Comparison of ENCODE assay signal across 25 cellular contexts in the genomic region with DNA sequence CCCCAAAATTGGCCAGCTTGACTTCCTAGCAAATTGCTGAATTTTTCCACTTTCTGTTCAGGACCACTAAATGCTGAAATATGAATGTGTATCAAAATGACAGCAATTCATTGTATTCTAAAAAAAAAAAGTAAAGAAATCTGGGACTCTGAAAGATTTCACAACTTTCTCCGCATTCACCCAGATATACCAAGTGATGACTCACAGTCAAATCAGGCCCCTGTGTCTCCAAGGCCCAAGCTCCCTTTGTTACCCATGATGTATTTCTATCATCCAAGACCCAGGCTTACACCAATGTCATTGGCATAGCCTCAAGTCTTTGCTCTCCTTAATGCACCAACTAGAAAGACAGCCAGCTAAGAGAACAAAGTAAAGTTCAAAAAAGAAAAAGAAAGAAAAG.
DNase-seq lines count a peak whose midpoint lies in the region; ATAC-seq, FAIRE-seq and TF ChIP-seq lines count a peak whose summit lies in the region.
"Had no signal": no experiment of that assay in that cellular context is flagged by ENCODE, and none has a peak within 500 bp of the region (broad histone marks: within the 10 kb centered on the region; RNA-seq: fewer than 3 reads in every experiment).

No MANE protein-coding gene starts in this region.

- H3K4me1 ChIP-seq in ACC112 (ENCODE audit: control insufficient read depth, insufficient read depth, low read length, unreplicated experiment) (no peaks in the 10 kb centered on the region), astrocyte (ENCODE audit: insufficient read depth, low read length) (no peaks in the 10 kb centered on the region), mesenchymal stem cell (ENCODE audit: control insufficient read depth, insufficient read depth, low read depth, low read length) (no peaks in the 10 kb centered on the region)
- H3K4me1 ChIP-seq: HAP-1, Peyer's patch, SJSA1 had no signal

- H3K9me3 Mint-ChIP-seq in astrocyte (ENCODE audit: unreplicated experiment): peaks cover 7% of the 10 kb centered on the region

- 95% methylated on average over 1 of the region's 1 CpG for WGBS in mesenchymal stem cell

- no peak overlapping the region for H2BK5ac ChIP-seq in mesenchymal stem cell (ENCODE audit: low read depth, low read length, poor library complexity, severe bottlenecking)

- H3K4me1 Mint-ChIP-seq in astrocyte (ENCODE audit: low read depth, unreplicated experiment): no peaks in the 10 kb centered on the region
- H3K4me1 Mint-ChIP-seq: CD8-positive, alpha-beta memory T cell had no signal

- no peak for TF ChIP-seq CTCF in astrocyte (IDR thresholded peaks at IDR 0.05; ENCODE audit: insufficient read depth, low read depth, low read length)
- no peak for TF ChIP-seq CTCF in fibroblast of mammary gland (conservative IDR thresholded peaks at IDR 0.05; ENCODE audit: control insufficient read depth, insufficient read depth, low read depth, low read length)

- no peak overlapping the region for H4K8ac ChIP-seq in mesenchymal stem cell (ENCODE audit: low read length)

- H3K4me3 ChIP-seq in ACC112 (ENCODE audit: low read depth, low read length) (no peak overlapping the region), astrocyte (ENCODE audit: insufficient read depth, low read depth, low read length) (no peak overlapping the region), fibroblast of mammary gland (ENCODE audit: control insufficient read depth, low read depth, low read length) (no peak overlapping the region), mesenchymal stem cell (ENCODE audit: insufficient read depth in 1 of 2, low read depth in 1 of 2, low read length in 2 of 2) (no peak overlapping the region)
- H3K4me3 ChIP-seq: GM23338, HAP-1, Peyer's patch, SJSA1 had no signal

- H3K9ac ChIP-seq in astrocyte (ENCODE audit: low read length) (no peak overlapping the region), mesenchymal stem cell (ENCODE audit: low read length) (peak overlapping the region; percentile 22)

- H3K36me3 ChIP-seq in ACC112 (ENCODE audit: insufficient read depth, low read length): no peaks in the 10 kb centered on the region
- no peaks in the 10 kb centered on the region for H3K36me3 ChIP-seq in astrocyte (ENCODE audit: insufficient read depth, low read length)
- H3K36me3 ChIP-seq in mesenchymal stem cell (ENCODE audit: control insufficient read depth in 1 of 2, insufficient read depth in 2 of 2, low read depth in 1 of 2, low read length in 2 of 2): no peaks in the 10 kb centered on the region
- H3K36me3 ChIP-seq: HAP-1, Peyer's patch, SJSA1 had no signal

- H3K79me2 ChIP-seq in ACC112 (ENCODE audit: control insufficient read depth, insufficient read depth, low read length, unreplicated experiment) (no peaks in the 10 kb centered on the region), astrocyte (ENCODE audit: insufficient read depth, low read length) (no peaks in the 10 kb centered on the region)

- no peak for ATAC-seq in GM18868 (IDR thresholded peaks at IDR 0.05; ENCODE audit: unreplicated experiment)
- ATAC-seq: GM23338, Right ventricle myocardium inferior had no signal

- H3K4ac ChIP-seq in mesenchymal stem cell (ENCODE audit: low read depth in 1 of 2, low read length in 2 of 2): no peak overlapping the region

- peak overlapping the region; percentile 34; the same call in 1 of the 2 replicates for H3K27ac ChIP-seq in ACC112 (ENCODE audit: low read depth, low read length)
- H3K27ac ChIP-seq in astrocyte (ENCODE audit: low read depth, low read length): no peak overlapping the region
- H3K27ac ChIP-seq in mesenchymal stem cell (ENCODE audit: low read length, poor library complexity, severe bottlenecking): no peak overlapping the region
- H3K27ac ChIP-seq: C4-2B, Peyer's patch, SJSA1 had no signal

- no peak overlapping the region for H2BK120ac ChIP-seq in mesenchymal stem cell (ENCODE audit: low read depth, low read length)

- peak; percentile 8 for DNase-seq in astrocyte (ENCODE audit: low read depth)
- DNase-seq in fibroblast of mammary gland (ENCODE audit: low read depth): peak; percentile 8
- no peak for DNase-seq in mesenchymal stem cell
- DNase-seq in SW480 (ENCODE audit: low spot score): no peak
- DNase-seq in DMS79 (lab: John Stamatoyannopoulos, UW): no peak
- no peak for DNase-seq in NK-92 treated with Interleukin-12 subunit alpha and Interleukin-12 subunit beta, amount 100 ng/mL, for 24 hours (lab: John Stamatoyannopoulos, UW)
- DNase-seq: 8988T; CD8-positive, alpha-beta memory T cell; EL; KG1; NCI-H1105; NCI-H146; NCI-H2029; NCI-H226; NCI-H510A treated with DMSO at 0.1 percent for 48 hours; NCI-H748 treated with DMSO at 0.1 percent for 48 hours; Peyer's patch had no signal

- H2AK5ac ChIP-seq in mesenchymal stem cell (ENCODE audit: low read length, severe bottlenecking): no peak overlapping the region

- H3K9me3 ChIP-seq in astrocyte (ENCODE audit: insufficient read depth, low read depth, low read length) (no peaks in the 10 kb centered on the region), mesenchymal stem cell (ENCODE audit: control insufficient read depth, low read length) (peaks cover 10% of the 10 kb centered on the region)
- H3K9me3 ChIP-seq: HAP-1, Peyer's patch, SJSA1 had no signal

- no peaks in the 10 kb centered on the region for H3K27me3 Mint-ChIP-seq in astrocyte (ENCODE audit: low read depth, unreplicated experiment)

- no peak overlapping the region for H2BK12ac ChIP-seq in mesenchymal stem cell (ENCODE audit: low read length in 2 of 2)

- H3K36me3 Mint-ChIP-seq in astrocyte (ENCODE audit: low read depth, unreplicated experiment): no peaks in the 10 kb centered on the region
- H3K36me3 Mint-ChIP-seq: CD8-positive, alpha-beta memory T cell had no signal

- no peak overlapping the region for H3K23ac ChIP-seq in mesenchymal stem cell (ENCODE audit: low read length in 2 of 2)

- no peak overlapping the region for H3K27ac Mint-ChIP-seq in astrocyte (ENCODE audit: unreplicated experiment)
- H3K27ac Mint-ChIP-seq: CD8-positive, alpha-beta memory T cell; GM23338 had no signal

- no peak overlapping the region for H3K4me3 Mint-ChIP-seq in astrocyte (ENCODE audit: unreplicated experiment)
- H3K4me3 Mint-ChIP-seq: CD8-positive, alpha-beta memory T cell; GM23338 had no signal

- no peaks in the 10 kb centered on the region for H4K20me1 ChIP-seq in astrocyte (ENCODE audit: insufficient read depth, low read length)

- H3K4me2 ChIP-seq in astrocyte (ENCODE audit: low read length) (no peak overlapping the region), mesenchymal stem cell (ENCODE audit: low read length, poor library complexity, severe bottlenecking) (no peak overlapping the region)
- H3K4me2 ChIP-seq: GM23338 had no signal

- H3K14ac ChIP-seq in mesenchymal stem cell (ENCODE audit: low read length in 2 of 2): no peak overlapping the region

- H2BK15ac ChIP-seq in mesenchymal stem cell (ENCODE audit: low read depth, poor library complexity, severe bottlenecking): no peak overlapping the region

- H2AFZ ChIP-seq in ACC112 (ENCODE audit: low read length, unreplicated experiment) (no peak overlapping the region), astrocyte (ENCODE audit: low read depth, low read length) (no peak overlapping the region), mesenchymal stem cell (ENCODE audit: low read depth, low read length) (no peak overlapping the region)
- H2AFZ ChIP-seq: GM23338 had no signal

- no peak overlapping the region for H3K18ac ChIP-seq in mesenchymal stem cell (ENCODE audit: low read depth in 1 of 2, low read length in 2 of 2)

- H3K27me3 ChIP-seq in ACC112 (ENCODE audit: insufficient read depth, low read length): no peaks in the 10 kb centered on the region
- H3K27me3 ChIP-seq in astrocyte (ENCODE audit: insufficient read depth, low read length): no peaks in the 10 kb centered on the region
- H3K27me3 ChIP-seq in mesenchymal stem cell (ENCODE audit: control insufficient read depth in 1 of 2, insufficient read depth in 1 of 2, low read length in 2 of 2): no peaks in the 10 kb centered on the region
- H3K27me3 ChIP-seq: Peyer's patch, SJSA1 had no signal

- no peak overlapping the region for H4K91ac ChIP-seq in mesenchymal stem cell (ENCODE audit: low read length)

- no peaks in the 10 kb centered on the region for H3K79me1 ChIP-seq in mesenchymal stem cell (replicated peaks; ENCODE audit: low read length, poor library complexity, severe bottlenecking)

- no peak for FAIRE-seq in astrocyte (lab: Jason Lieb, UNC)
- FAIRE-seq: HTR-8/SVneo had no signal

Comparison
In these comparisons a context has a peak if more than half of its experiments do, and no peak if none do; other contexts are left out.
1. DNase-seq: peak in astrocyte (single experiment) and fibroblast of mammary gland (single experiment); none in mesenchymal stem cell (single experiment), SW480 (single experiment), DMS79 (single experiment) and NK-92 treated with Interleukin-12 subunit alpha and Interleukin-12 subunit beta, amount 100 ng/mL, for 24 hours (single experiment).